ENCODE assay signal across 8 cellular contexts in the genomic region with DNA sequence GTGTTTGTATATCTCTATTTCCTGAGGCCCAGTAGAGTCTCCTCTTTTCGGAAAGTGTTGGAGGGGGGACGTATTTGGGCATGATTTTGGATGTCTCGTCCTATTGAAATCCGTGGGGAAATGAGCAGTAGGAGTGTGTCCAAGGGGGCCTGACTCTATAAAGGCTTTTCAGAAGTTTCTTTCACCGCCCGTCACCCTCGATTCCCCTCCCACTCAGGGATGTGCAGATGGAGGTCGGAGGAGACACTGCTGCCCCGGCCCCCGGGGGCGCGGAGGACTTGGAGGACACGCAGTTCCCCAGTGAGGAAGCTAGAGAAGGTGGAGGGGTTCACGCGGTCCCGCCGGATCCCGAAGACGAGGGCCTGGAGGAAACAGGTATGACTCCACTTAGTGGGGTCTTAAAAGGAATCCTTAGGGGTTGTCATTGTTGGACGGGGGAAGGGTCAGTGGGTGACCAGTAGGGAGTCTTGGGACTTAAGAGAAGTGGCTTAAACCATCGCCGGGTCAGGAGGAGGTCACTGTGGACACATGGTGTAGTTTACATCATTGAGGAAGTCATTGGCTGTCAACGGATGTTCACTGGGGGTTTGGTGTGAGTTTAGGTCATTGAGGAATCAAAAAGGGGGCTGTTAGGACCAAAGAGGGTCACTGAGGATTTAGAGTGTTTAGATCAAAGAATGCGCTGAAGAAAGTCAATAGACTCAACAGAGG. TPM values are rescaled to one million over a fixed set of nuclear protein-coding genes. Genes with fewer than 3 reads are reported as not detected.
DNase-seq lines count a peak whose midpoint lies in the region; ATAC-seq and TF ChIP-seq lines count a peak whose summit lies in the region.

No MANE protein-coding gene starts in this region.

- peak overlapping the region; percentile 50 for H3K9ac ChIP-seq in rectal smooth muscle tissue (ENCODE audit: low read length)

- intact Hi-C loops in activated T-helper 1 cell treated with anti-CD3 and anti-CD28 coated beads, Interleukin-12 subunit alpha, Interleukin-12 subunit beta, Interleukin-2, Interleukin-4 antibody, amounts not matched to agents 30 ng/mL and 10 ng/mL and 1 ng/mL, durations not matched to agents 14 hours and 24 hours and 36 hours (cut with micrococcal nuclease): loop anchor here (1.0 to 2.0 kb wide), 7 partner anchors 21 to 1758 kb away; partner anchors contain the start of genes CFDP1, GABARAPL2, KARS1 and NUDT7
- intact Hi-C loops in Right ventricle myocardium superior (cut with DNase I): no loop called here

- ATAC-seq in Right ventricle myocardium superior (ENCODE audit: poor library complexity): no peak
- ATAC-seq in HG03521 (IDR thresholded peaks at IDR 0.05; ENCODE audit: unreplicated experiment): no peak

- peak overlapping the region; percentile 95 for H3K4me3 ChIP-seq in Jurkat, Clone E6-1 (ENCODE audit: low read length)
- peak overlapping the region; percentile 91 for H3K4me3 ChIP-seq in rectal smooth muscle tissue (ENCODE audit: low read length)

- peak overlapping the region; percentile 97 for H3K4me3 Mint-ChIP-seq in activated T-helper 1 cell treated with anti-CD3 and anti-CD28 coated beads, Interleukin-12 subunit alpha, Interleukin-12 subunit beta, Interleukin-2, Interleukin-4 antibody, amounts not matched to agents 30 ng/mL and 10 ng/mL and 1 ng/mL, durations not matched to agents 14 hours and 24 hours and 36 hours

- in situ Hi-C loops in GM13976 (cut with MboI; ENCODE audit: low sequenced_read_pairs, unreplicated experiment): loop anchor here (25.0 kb wide), 1 partner anchor 1729 kb away; the partner anchor contains the start of gene TMEM170A

- peaks cover 20% of the 10 kb centered on the region for H3K36me3 ChIP-seq in rectal smooth muscle tissue (ENCODE audit: control insufficient read depth, insufficient read depth, low read length)

- H3K9me3 Mint-ChIP-seq in activated T-helper 1 cell treated with anti-CD3 and anti-CD28 coated beads, Interleukin-12 subunit alpha, Interleukin-12 subunit beta, Interleukin-2, Interleukin-4 antibody, amounts not matched to agents 30 ng/mL and 10 ng/mL and 1 ng/mL, durations not matched to agents 14 hours and 24 hours and 36 hours: no peaks in the 10 kb centered on the region

- peak overlapping the region; percentile 100 for H3K27ac Mint-ChIP-seq in activated T-helper 1 cell treated with anti-CD3 and anti-CD28 coated beads, Interleukin-12 subunit alpha, Interleukin-12 subunit beta, Interleukin-2, Interleukin-4 antibody, amounts not matched to agents 30 ng/mL and 10 ng/mL and 1 ng/mL, durations not matched to agents 14 hours and 24 hours and 36 hours

- peaks cover 4% of the 10 kb centered on the region for H3K27me3 Mint-ChIP-seq in activated T-helper 1 cell treated with anti-CD3 and anti-CD28 coated beads, Interleukin-12 subunit alpha, Interleukin-12 subunit beta, Interleukin-2, Interleukin-4 antibody, amounts not matched to agents 30 ng/mL and 10 ng/mL and 1 ng/mL, durations not matched to agents 14 hours and 24 hours and 36 hours (ENCODE audit: insufficient read depth)

- no peak for TF ChIP-seq CTCF in GM13976 (IDR thresholded peaks at IDR 0.05; ENCODE audit: borderline replicate concordance, control extremely low read depth, extremely low read depth, insufficient read depth, missing control alignments)

- H3K27me3 ChIP-seq in rectal smooth muscle tissue (ENCODE audit: control insufficient read depth, insufficient read depth, low read length): no peaks in the 10 kb centered on the region

- H3K4me1 Mint-ChIP-seq in activated T-helper 1 cell treated with anti-CD3 and anti-CD28 coated beads, Interleukin-12 subunit alpha, Interleukin-12 subunit beta, Interleukin-2, Interleukin-4 antibody, amounts not matched to agents 30 ng/mL and 10 ng/mL and 1 ng/mL, durations not matched to agents 14 hours and 24 hours and 36 hours (ENCODE audit: low read depth): peaks cover 39% of the 10 kb centered on the region

- DNase-seq in NCI-H526 (lab: John Stamatoyannopoulos, UW) (peak; percentile 14 to 20), NCI-H526 treated with DMSO at 0.1 percent for 48 hours (lab: John Stamatoyannopoulos, UW) (no peak), Right ventricle myocardium superior (peak; percentile 55), GM13976 (ENCODE audit: low spot score) (no peak)
- DNase-seq in Jurkat, Clone E6-1 (ENCODE audit: low read depth, low spot score): no peak
- peak; percentile 24 for DNase-seq in activated T-helper 1 cell treated with anti-CD3 and anti-CD28 coated beads, Interleukin-12 subunit alpha, Interleukin-12 subunit beta, Interleukin-2, Interleukin-4 antibody, amounts not matched to agents 30 ng/mL and 10 ng/mL and 1 ng/mL, durations not matched to agents 14 hours and 24 hours and 36 hours (ENCODE audit: low spot score)

- peaks cover 44% of the 10 kb centered on the region for H3K36me3 Mint-ChIP-seq in activated T-helper 1 cell treated with anti-CD3 and anti-CD28 coated beads, Interleukin-12 subunit alpha, Interleukin-12 subunit beta, Interleukin-2, Interleukin-4 antibody, amounts not matched to agents 30 ng/mL and 10 ng/mL and 1 ng/mL, durations not matched to agents 14 hours and 24 hours and 36 hours (ENCODE audit: low read depth)

- H3K4me1 ChIP-seq in rectal smooth muscle tissue (ENCODE audit: control insufficient read depth, insufficient read depth, low read length): peaks cover 5% of the 10 kb centered on the region

- peak overlapping the region; percentile 99 for H3K27ac ChIP-seq in rectal smooth muscle tissue (ENCODE audit: low read depth, low read length)

RNA-seq across cellular contexts. Expression of gene MON1B, which starts 0.4 kb away (rescaled TPM):
- polyA plus RNA-seq in Jurkat, Clone E6-1 (2012; ENCODE audit: insufficient read depth, insufficient read length): 37.0 TPM
- total RNA-seq in activated T-helper 1 cell treated with anti-CD3 and anti-CD28 coated beads, Interleukin-12 subunit alpha, Interleukin-12 subunit beta, Interleukin-2, Interleukin-4 antibody, amounts not matched to agents 30 ng/mL and 10 ng/mL and 1 ng/mL, durations not matched to agents 14 hours and 24 hours and 36 hours: 66.2 and 70.1 TPM in 2 replicates
- 15.9 TPM for total RNA-seq in Right ventricle myocardium superior

RNA-seq across cellular contexts. Expression of gene SYCE1L, which starts 7.8 kb away (rescaled TPM):
- 4.9 TPM for polyA plus RNA-seq in Jurkat, Clone E6-1 (2012; ENCODE audit: insufficient read depth, insufficient read length)
- total RNA-seq in activated T-helper 1 cell treated with anti-CD3 and anti-CD28 coated beads, Interleukin-12 subunit alpha, Interleukin-12 subunit beta, Interleukin-2, Interleukin-4 antibody, amounts not matched to agents 30 ng/mL and 10 ng/mL and 1 ng/mL, durations not matched to agents 14 hours and 24 hours and 36 hours: 5.1 and 5.5 TPM in 2 replicates
- 0.46 TPM for total RNA-seq in Right ventricle myocardium superior

Comparison
In these comparisons a context has a peak if more than half of its experiments do, and no peak if none do; other contexts are left out.
1. DNase-seq: peak in NCI-H526 (2 of 2), activated T-helper 1 cell treated with anti-CD3 and anti-CD28 coated beads, Interleukin-12 subunit alpha, Interleukin-12 subunit beta, Interleukin-2, Interleukin-4 antibody, amounts not matched to agents 30 ng/mL and 10 ng/mL and 1 ng/mL, durations not matched to agents 14 hours and 24 hours and 36 hours (single experiment) and Right ventricle myocardium superior (single experiment); none in NCI-H526 treated with DMSO at 0.1 percent for 48 hours (single experiment), Jurkat, Clone E6-1 (single experiment) and GM13976 (single experiment).